Comparison of ENCODE assay signal across 1 cellular context in the genomic region with DNA sequence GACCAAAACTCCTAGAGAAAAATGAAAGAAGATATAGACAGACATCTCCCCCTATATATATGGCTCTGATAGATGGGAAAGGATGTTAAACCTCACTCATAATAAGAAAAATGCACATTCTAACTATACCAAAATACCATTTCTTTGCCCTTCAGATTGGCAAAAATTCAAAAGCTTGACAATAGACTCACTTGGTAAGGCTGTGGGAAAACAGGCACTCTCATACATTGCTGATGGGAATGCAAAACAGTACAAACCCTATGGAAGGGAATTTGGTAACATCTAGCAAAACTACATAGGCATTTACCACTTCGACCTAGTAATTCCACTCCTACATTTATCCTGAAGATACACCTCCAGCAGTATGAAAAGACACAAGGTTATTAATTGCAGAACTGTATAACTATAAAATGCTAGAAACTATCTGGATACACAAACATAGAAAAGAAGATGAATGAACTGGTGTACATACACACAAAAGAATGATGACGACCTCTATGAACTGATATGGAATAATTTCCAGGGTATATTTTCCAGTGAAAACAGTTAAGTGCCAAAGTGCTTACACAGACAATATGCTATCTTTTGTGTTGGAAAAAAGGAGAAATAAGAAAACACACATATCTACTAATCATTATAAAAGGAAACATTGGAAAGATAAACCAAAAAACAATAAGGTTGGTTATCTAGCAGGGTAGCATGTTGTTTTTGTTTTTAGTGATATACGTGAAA.
TF ChIP-seq lines count a peak whose summit lies in the region.

No MANE protein-coding gene starts in this region.

TF ChIP-seq in WTC11, 78 proteins besides CTCF, POLR2A, EP300 and RAD21 (continued from another document):
- TF ChIP-seq, protein P1, sequence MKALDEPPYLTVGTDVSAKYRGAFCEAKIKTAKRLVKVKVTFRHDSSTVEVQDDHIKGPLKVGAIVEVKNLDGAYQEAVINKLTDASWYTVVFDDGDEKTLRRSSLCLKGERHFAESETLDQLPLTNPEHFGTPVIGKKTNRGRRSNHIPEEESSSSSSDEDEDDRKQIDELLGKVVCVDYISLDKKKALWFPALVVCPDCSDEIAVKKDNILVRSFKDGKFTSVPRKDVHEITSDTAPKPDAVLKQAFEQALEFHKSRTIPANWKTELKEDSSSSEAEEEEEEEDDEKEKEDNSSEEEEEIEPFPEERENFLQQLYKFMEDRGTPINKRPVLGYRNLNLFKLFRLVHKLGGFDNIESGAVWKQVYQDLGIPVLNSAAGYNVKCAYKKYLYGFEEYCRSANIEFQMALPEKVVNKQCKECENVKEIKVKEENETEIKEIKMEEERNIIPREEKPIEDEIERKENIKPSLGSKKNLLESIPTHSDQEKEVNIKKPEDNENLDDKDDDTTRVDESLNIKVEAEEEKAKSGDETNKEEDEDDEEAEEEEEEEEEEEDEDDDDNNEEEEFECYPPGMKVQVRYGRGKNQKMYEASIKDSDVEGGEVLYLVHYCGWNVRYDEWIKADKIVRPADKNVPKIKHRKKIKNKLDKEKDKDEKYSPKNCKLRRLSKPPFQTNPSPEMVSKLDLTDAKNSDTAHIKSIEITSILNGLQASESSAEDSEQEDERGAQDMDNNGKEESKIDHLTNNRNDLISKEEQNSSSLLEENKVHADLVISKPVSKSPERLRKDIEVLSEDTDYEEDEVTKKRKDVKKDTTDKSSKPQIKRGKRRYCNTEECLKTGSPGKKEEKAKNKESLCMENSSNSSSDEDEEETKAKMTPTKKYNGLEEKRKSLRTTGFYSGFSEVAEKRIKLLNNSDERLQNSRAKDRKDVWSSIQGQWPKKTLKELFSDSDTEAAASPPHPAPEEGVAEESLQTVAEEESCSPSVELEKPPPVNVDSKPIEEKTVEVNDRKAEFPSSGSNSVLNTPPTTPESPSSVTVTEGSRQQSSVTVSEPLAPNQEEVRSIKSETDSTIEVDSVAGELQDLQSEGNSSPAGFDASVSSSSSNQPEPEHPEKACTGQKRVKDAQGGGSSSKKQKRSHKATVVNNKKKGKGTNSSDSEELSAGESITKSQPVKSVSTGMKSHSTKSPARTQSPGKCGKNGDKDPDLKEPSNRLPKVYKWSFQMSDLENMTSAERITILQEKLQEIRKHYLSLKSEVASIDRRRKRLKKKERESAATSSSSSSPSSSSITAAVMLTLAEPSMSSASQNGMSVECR (CRISPR knock-in tag; IDR thresholded peaks at IDR 0.05; ENCODE audit: borderline replicate concordance) = no peak
- no peak for TF ChIP-seq ZBTB21 (CRISPR knock-in tag; IDR thresholded peaks at IDR 0.05; ENCODE audit: borderline replicate concordance)
- TF ChIP-seq, protein P2, sequence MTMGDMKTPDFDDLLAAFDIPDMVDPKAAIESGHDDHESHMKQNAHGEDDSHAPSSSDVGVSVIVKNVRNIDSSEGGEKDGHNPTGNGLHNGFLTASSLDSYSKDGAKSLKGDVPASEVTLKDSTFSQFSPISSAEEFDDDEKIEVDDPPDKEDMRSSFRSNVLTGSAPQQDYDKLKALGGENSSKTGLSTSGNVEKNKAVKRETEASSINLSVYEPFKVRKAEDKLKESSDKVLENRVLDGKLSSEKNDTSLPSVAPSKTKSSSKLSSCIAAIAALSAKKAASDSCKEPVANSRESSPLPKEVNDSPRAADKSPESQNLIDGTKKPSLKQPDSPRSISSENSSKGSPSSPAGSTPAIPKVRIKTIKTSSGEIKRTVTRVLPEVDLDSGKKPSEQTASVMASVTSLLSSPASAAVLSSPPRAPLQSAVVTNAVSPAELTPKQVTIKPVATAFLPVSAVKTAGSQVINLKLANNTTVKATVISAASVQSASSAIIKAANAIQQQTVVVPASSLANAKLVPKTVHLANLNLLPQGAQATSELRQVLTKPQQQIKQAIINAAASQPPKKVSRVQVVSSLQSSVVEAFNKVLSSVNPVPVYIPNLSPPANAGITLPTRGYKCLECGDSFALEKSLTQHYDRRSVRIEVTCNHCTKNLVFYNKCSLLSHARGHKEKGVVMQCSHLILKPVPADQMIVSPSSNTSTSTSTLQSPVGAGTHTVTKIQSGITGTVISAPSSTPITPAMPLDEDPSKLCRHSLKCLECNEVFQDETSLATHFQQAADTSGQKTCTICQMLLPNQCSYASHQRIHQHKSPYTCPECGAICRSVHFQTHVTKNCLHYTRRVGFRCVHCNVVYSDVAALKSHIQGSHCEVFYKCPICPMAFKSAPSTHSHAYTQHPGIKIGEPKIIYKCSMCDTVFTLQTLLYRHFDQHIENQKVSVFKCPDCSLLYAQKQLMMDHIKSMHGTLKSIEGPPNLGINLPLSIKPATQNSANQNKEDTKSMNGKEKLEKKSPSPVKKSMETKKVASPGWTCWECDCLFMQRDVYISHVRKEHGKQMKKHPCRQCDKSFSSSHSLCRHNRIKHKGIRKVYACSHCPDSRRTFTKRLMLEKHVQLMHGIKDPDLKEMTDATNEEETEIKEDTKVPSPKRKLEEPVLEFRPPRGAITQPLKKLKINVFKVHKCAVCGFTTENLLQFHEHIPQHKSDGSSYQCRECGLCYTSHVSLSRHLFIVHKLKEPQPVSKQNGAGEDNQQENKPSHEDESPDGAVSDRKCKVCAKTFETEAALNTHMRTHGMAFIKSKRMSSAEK (CRISPR knock-in tag; IDR thresholded peaks at IDR 0.05; ENCODE audit: borderline replicate concordance) = no peak
